Comparison of ENCODE assay signal across 10 cellular contexts in genomic region chr9:110452227-110452801, GRCh38.
DNase-seq lines count a peak whose midpoint lies in the region; ATAC-seq and TF ChIP-seq lines count a peak whose summit lies in the region.
"Had no signal": no experiment of that assay in that cellular context is flagged by ENCODE, and none has a peak within 500 bp of the region (broad histone marks: within the 10 kb centered on the region; RNA-seq: fewer than 3 reads in every experiment).

No MANE protein-coding gene starts in this region.

- H3K27ac ChIP-seq in endodermal cell (ENCODE audit: low read depth, low read length) = no peak overlapping the region
- H3K27ac ChIP-seq: SJSA1 had no signal

- WGBS in endodermal cell (ENCODE audit: insufficient coverage in 1 of 2, insufficient read length in 1 of 2), 2 experiments = 33 to 34% methylated on average over 2 to 3 of the region's 3 CpGs

- H3K4me1 Mint-ChIP-seq in endodermal cell (no peaks in the 10 kb centered on the region), progenitor cell of endocrine pancreas (ENCODE audit: low read depth) (peaks cover 2% of the 10 kb centered on the region)

- H3K9me3 ChIP-seq in endodermal cell (ENCODE audit: control insufficient read depth, low read length) (no peaks in the 10 kb centered on the region), MG63 (no peaks in the 10 kb centered on the region)
- H3K9me3 ChIP-seq: SJSA1 had no signal

- H3K9ac ChIP-seq in endodermal cell (ENCODE audit: extremely low read depth, low read length, poor library complexity, severe bottlenecking) = no peak overlapping the region

- H3K27me3 Mint-ChIP-seq in endodermal cell (ENCODE audit: insufficient read depth) (no peaks in the 10 kb centered on the region), progenitor cell of endocrine pancreas (no peaks in the 10 kb centered on the region)

- H3K4me3 ChIP-seq in endodermal cell (ENCODE audit: low read length) (no peak overlapping the region), MG63 (no peak overlapping the region)
- H3K4me3 ChIP-seq: SJSA1 had no signal

- no peak for ATAC-seq in GM21723 (IDR thresholded peaks at IDR 0.05; ENCODE audit: unreplicated experiment)
- ATAC-seq in HG03520 (IDR thresholded peaks at IDR 0.05; ENCODE audit: unreplicated experiment) = no peak

- H3K9me3 Mint-ChIP-seq in endodermal cell = peaks cover 2% of the 10 kb centered on the region
- H3K9me3 Mint-ChIP-seq in progenitor cell of endocrine pancreas (ENCODE audit: low read depth) = no peaks in the 10 kb centered on the region

- H3K27me3 ChIP-seq in endodermal cell (ENCODE audit: control insufficient read depth, insufficient read depth, low read length, poor library complexity, severe bottlenecking) (no peaks in the 10 kb centered on the region), MG63 (no peaks in the 10 kb centered on the region)
- H3K27me3 ChIP-seq: SJSA1 had no signal

- no peaks in the 10 kb centered on the region for H3K4me1 ChIP-seq in endodermal cell (ENCODE audit: control insufficient read depth, insufficient read depth, low read length)
- H3K4me1 ChIP-seq: SJSA1 had no signal

- DNase-seq in GM10248 (ENCODE audit: extremely low spot score) = no peak
- DNase-seq in NCI-H526 treated with DMSO at 0.1 percent for 48 hours (lab: John Stamatoyannopoulos, UW) = peak; percentile 1
- DNase-seq in endodermal cell = no peak
- DNase-seq in progenitor cell of endocrine pancreas (ENCODE audit: low spot score, unreplicated experiment) = no peak
- DNase-seq in COR-L47 (lab: John Stamatoyannopoulos, UW) = no peak
- DNase-seq in MG63 = no peak
- DNase-seq: activated naive CD4-positive, alpha-beta T cell had no signal

- CTCF ChIA-PET in GM10248 (lab: Yijun Ruan, JAX) = interaction anchor here (0.7 to 1.5 kb wide), 2 partner anchors 12 to 52 kb away, joined by 3 read pairs; no protein-coding TSS in a partner anchor

- H3K27ac Mint-ChIP-seq in endodermal cell = no peak overlapping the region
- H3K27ac Mint-ChIP-seq in progenitor cell of endocrine pancreas = no peak overlapping the region

- no peaks in the 10 kb centered on the region for H3K36me3 Mint-ChIP-seq in endodermal cell (ENCODE audit: low read depth)
- H3K36me3 Mint-ChIP-seq in progenitor cell of endocrine pancreas (ENCODE audit: insufficient read depth) = no peaks in the 10 kb centered on the region

- TF ChIP-seq CTCF in GM10248 (IDR thresholded peaks at IDR 0.05; ENCODE audit: control extremely low read depth, extremely low read depth, low read depth, missing control alignments) = peak; percentile 12
- TF ChIP-seq CTCF in endodermal cell (conservative IDR thresholded peaks at IDR 0.05) = peak; percentile 80
- TF ChIP-seq CTCF in progenitor cell of endocrine pancreas (IDR thresholded peaks at IDR 0.05; ENCODE audit: unreplicated experiment) = peak; percentile 63

- POLR2A ChIA-PET in GM10248 (lab: Yijun Ruan, JAX) = no interaction called here

- H3K4me3 Mint-ChIP-seq in endodermal cell (no peak overlapping the region), progenitor cell of endocrine pancreas (ENCODE audit: low read depth) (no peak overlapping the region)

- H3K36me3 ChIP-seq in endodermal cell (ENCODE audit: control insufficient read depth, insufficient read depth, low read length) = no peaks in the 10 kb centered on the region
- H3K36me3 ChIP-seq in MG63 = peaks cover 84% of the 10 kb centered on the region
- H3K36me3 ChIP-seq: SJSA1 had no signal

Comparison
In these comparisons a context has a peak if more than half of its experiments do, and no peak if none do; other contexts are left out.
1. CTCF ChIP-seq: peak in every context shown above with its lines; median percentile 80 in endodermal cell; 63 in progenitor cell of endocrine pancreas; 12 in GM10248.